ENCODE assay signal across 8 cellular contexts in genomic region chr5:54895816-54896341, GRCh38.
DNase-seq lines count a peak whose midpoint lies in the region; ATAC-seq, FAIRE-seq and TF ChIP-seq lines count a peak whose summit lies in the region.

No MANE protein-coding gene starts in this region.

- intact Hi-C loops in kidney (cut with DNase I), result no loop called here

- H3K27ac ChIP-seq in kidney (ENCODE audit: low read depth in 2 of 2, low read length in 2 of 2), result no peak overlapping the region

- no peak for DNase-seq in activated naive CD4-positive, alpha-beta T cell treated with anti-CD3 and anti-CD28 coated beads, Interleukin-2, amount 50 U/mL, for 16 hours
- DNase-seq in NCI-H1105 treated with DMSO at 0.1 percent for 48 hours (lab: John Stamatoyannopoulos, UW) (peak; percentile 29), astrocyte of the hippocampus (ENCODE audit: low read depth, low spot score) (peak; percentile 84), kidney (no peak), NCI-H2107 treated with DMSO at 0.1 percent for 48 hours (lab: John Stamatoyannopoulos, UW; ENCODE audit: unreplicated experiment) (no peak)

- no peak overlapping the region for H3K27ac Mint-ChIP-seq in activated naive CD4-positive, alpha-beta T cell treated with anti-CD3 and anti-CD28 coated beads, Interleukin-2, amount 50 U/mL, for 24 hours

- FAIRE-seq in kidney (lab: Jason Lieb, UNC), result peak; percentile 92

- H3K9me3 Mint-ChIP-seq in activated naive CD4-positive, alpha-beta T cell treated with anti-CD3 and anti-CD28 coated beads, Interleukin-2, amount 50 U/mL, for 24 hours, result no peaks in the 10 kb centered on the region

- H3K9ac ChIP-seq in kidney (ENCODE audit: low read length in 2 of 2), result no peak overlapping the region

- peaks cover under 1 to 3% of the 10 kb centered on the region in 2 donors for H3K4me1 ChIP-seq in kidney (ENCODE audit: control insufficient read depth in 1 of 2, insufficient read depth in 1 of 2, low read depth in 1 of 2, low read length in 2 of 2)

- peak; percentile 52 for TF ChIP-seq CTCF in kidney (IDR thresholded peaks at IDR 0.05; ENCODE audit: borderline replicate concordance, extremely low read depth, insufficient read depth)

- H3K36me3 ChIP-seq in kidney (ENCODE audit: control insufficient read depth in 1 of 2, insufficient read depth in 2 of 2, low read length in 2 of 2), result no peaks in the 10 kb centered on the region

- no peaks in the 10 kb centered on the region for H3K9me3 ChIP-seq in kidney (ENCODE audit: control insufficient read depth in 1 of 2, low read length in 2 of 2)

- H3K4me3 Mint-ChIP-seq in activated naive CD4-positive, alpha-beta T cell treated with anti-CD3 and anti-CD28 coated beads, Interleukin-2, amount 50 U/mL, for 24 hours, result peak overlapping the region; percentile 32

- ATAC-seq in HG02798 (IDR thresholded peaks at IDR 0.05; ENCODE audit: poor library complexity, unreplicated experiment) (no peak), HG02852 (IDR thresholded peaks at IDR 0.05; ENCODE audit: unreplicated experiment) (no peak)

- no peaks in the 10 kb centered on the region for H3K36me3 Mint-ChIP-seq in activated naive CD4-positive, alpha-beta T cell treated with anti-CD3 and anti-CD28 coated beads, Interleukin-2, amount 50 U/mL, for 24 hours

- no peak overlapping the region for H3K4me3 ChIP-seq in kidney (ENCODE audit: low read length in 2 of 2)

- H3K27me3 Mint-ChIP-seq in activated naive CD4-positive, alpha-beta T cell treated with anti-CD3 and anti-CD28 coated beads, Interleukin-2, amount 50 U/mL, for 24 hours, result peaks cover 16% of the 10 kb centered on the region

- peaks cover 5% of the 10 kb centered on the region for H3K4me1 Mint-ChIP-seq in activated naive CD4-positive, alpha-beta T cell treated with anti-CD3 and anti-CD28 coated beads, Interleukin-2, amount 50 U/mL, for 24 hours

Comparison
In these comparisons a context has a peak if more than half of its experiments do, and no peak if none do; other contexts are left out.
1. DNase-seq: peak in NCI-H1105 treated with DMSO at 0.1 percent for 48 hours (single experiment) and astrocyte of the hippocampus (single experiment); none in activated naive CD4-positive, alpha-beta T cell treated with anti-CD3 and anti-CD28 coated beads, Interleukin-2, amount 50 U/mL, for 16 hours (single experiment), kidney (single experiment) and NCI-H2107 treated with DMSO at 0.1 percent for 48 hours (single experiment).